ENCODE assay signal across 8 cellular contexts in genomic region chr20:62062661-62063600, GRCh38. TPM values are rescaled to one million over a fixed set of nuclear protein-coding genes. Genes with fewer than 3 reads are reported as not detected.
DNase-seq lines count a peak whose midpoint lies in the region; ATAC-seq and TF ChIP-seq lines count a peak whose summit lies in the region.

No MANE protein-coding gene starts in this region.

- H3K9me3 Mint-ChIP-seq in T-helper 1 cell treated with Interleukin-12 subunit alpha and Interleukin-12 subunit beta and Interleukin-4 antibody, amounts not matched to agents 30 μg/mL and 1 μg/mL, for 36 hours = no peaks in the 10 kb centered on the region
- H3K9me3 Mint-ChIP-seq in stimulated activated memory B cell treated with anti-CD40 and anti-IgM and Interleukin-4, amounts not matched to agents 10 μg/mL and 1 μg/mL and 100 μg/mL, for 72 hours = no peaks in the 10 kb centered on the region

- no peak for DNase-seq in T-helper 1 cell
- no peak for DNase-seq in T-helper 17 cell
- peak; percentile 18 for DNase-seq in fibroblast of villous mesenchyme (ENCODE audit: low read depth)
- DNase-seq in NK-92 (lab: John Stamatoyannopoulos, UW; ENCODE audit: unreplicated experiment) = no peak
- DNase-seq in stimulated activated CD4-positive, alpha-beta T cell treated with anti-CD3 and anti-CD28 coated beads, Interleukin-12 subunit alpha, Interleukin-12 subunit beta, amount 100 ng/mL, for 4 hours = no peak
- DNase-seq in activated CD4-positive, CD25-positive, alpha-beta regulatory T cell (lab: John Stamatoyannopoulos, UW) = no peak

- H3K36me3 Mint-ChIP-seq in T-helper 1 cell treated with Interleukin-12 subunit alpha and Interleukin-12 subunit beta and Interleukin-4 antibody, amounts not matched to agents 30 μg/mL and 1 μg/mL, for 36 hours (ENCODE audit: low read depth) = peaks cover 5% of the 10 kb centered on the region
- H3K36me3 Mint-ChIP-seq in T-helper 17 cell (ENCODE audit: low read depth) = no peaks in the 10 kb centered on the region
- peaks cover 18% of the 10 kb centered on the region for H3K36me3 Mint-ChIP-seq in stimulated activated memory B cell treated with anti-CD40 and anti-IgM and Interleukin-4, amounts not matched to agents 10 μg/mL and 1 μg/mL and 100 μg/mL, for 72 hours

- peaks cover under 1% of the 10 kb centered on the region for H3K27me3 Mint-ChIP-seq in T-helper 1 cell treated with Interleukin-12 subunit alpha and Interleukin-12 subunit beta and Interleukin-4 antibody, amounts not matched to agents 30 μg/mL and 1 μg/mL, for 36 hours (ENCODE audit: low read depth)
- no peaks in the 10 kb centered on the region for H3K27me3 Mint-ChIP-seq in T-helper 17 cell
- no peaks in the 10 kb centered on the region for H3K27me3 Mint-ChIP-seq in stimulated activated memory B cell treated with anti-CD40 and anti-IgM and Interleukin-4, amounts not matched to agents 10 μg/mL and 1 μg/mL and 100 μg/mL, for 72 hours

- peak overlapping the region; percentile 72 for H3K4me3 Mint-ChIP-seq in T-helper 1 cell treated with Interleukin-12 subunit alpha and Interleukin-12 subunit beta and Interleukin-4 antibody, amounts not matched to agents 30 μg/mL and 1 μg/mL, for 36 hours
- peak overlapping the region; percentile 77 for H3K4me3 Mint-ChIP-seq in T-helper 17 cell
- H3K4me3 Mint-ChIP-seq in stimulated activated memory B cell treated with anti-CD40 and anti-IgM and Interleukin-4, amounts not matched to agents 10 μg/mL and 1 μg/mL and 100 μg/mL, for 72 hours = peak overlapping the region; percentile 70

- H3K4me1 Mint-ChIP-seq in T-helper 1 cell treated with Interleukin-12 subunit alpha and Interleukin-12 subunit beta and Interleukin-4 antibody, amounts not matched to agents 30 μg/mL and 1 μg/mL, for 36 hours (ENCODE audit: low read depth) = peaks cover 25% of the 10 kb centered on the region
- peaks cover 41% of the 10 kb centered on the region for H3K4me1 Mint-ChIP-seq in T-helper 17 cell
- H3K4me1 Mint-ChIP-seq in stimulated activated memory B cell treated with anti-CD40 and anti-IgM and Interleukin-4, amounts not matched to agents 10 μg/mL and 1 μg/mL and 100 μg/mL, for 72 hours = peaks cover 69% of the 10 kb centered on the region

- peak overlapping the region; percentile 29 for H3K27ac Mint-ChIP-seq in T-helper 1 cell treated with Interleukin-12 subunit alpha and Interleukin-12 subunit beta and Interleukin-4 antibody, amounts not matched to agents 30 μg/mL and 1 μg/mL, for 36 hours
- no peak overlapping the region for H3K27ac Mint-ChIP-seq in T-helper 17 cell
- H3K27ac Mint-ChIP-seq in stimulated activated memory B cell treated with anti-CD40 and anti-IgM and Interleukin-4, amounts not matched to agents 10 μg/mL and 1 μg/mL and 100 μg/mL, for 72 hours = peak overlapping the region; percentile 14

- ATAC-seq in T-helper 17 cell = no peak
- ATAC-seq in stimulated activated memory B cell treated with anti-CD40 and anti-IgM and Interleukin-4, amounts not matched to agents 10 μg/mL and 1 μg/mL and 100 μg/mL, for 72 hours = no peak

- no peaks in the 10 kb centered on the region for H3K9me3 ChIP-seq in T-helper 17 cell (ENCODE audit: control insufficient read depth, low read length, poor library complexity, severe bottlenecking)

- no peak for TF ChIP-seq CTCF in fibroblast of villous mesenchyme (IDR thresholded peaks at IDR 0.05; ENCODE audit: insufficient read depth, low read depth, low read length)

- H3K4me3 ChIP-seq in fibroblast of villous mesenchyme (ENCODE audit: low read depth, low read length) = peak overlapping the region; percentile 54

RNA-seq across cellular contexts. Expression of gene TAF4, which starts 2.8 kb away (rescaled TPM):
- total RNA-seq in T-helper 17 cell = 10 to 100 TPM; 17.8 to 19.5 TPM
- 3.0 and 3.5 TPM in 2 replicates for total RNA-seq in fibroblast of villous mesenchyme

RNA-seq across cellular contexts. Expression of gene LSM14B, which starts 59.3 kb away (rescaled TPM):
- total RNA-seq in T-helper 17 cell (10 to 100 TPM; 32.3 to 34.1 TPM), fibroblast of villous mesenchyme (28.7 and 30.7 TPM in 2 replicates)
